ENCODE assay signal across 32 cellular contexts in genomic region chr4:172095161-172095560, GRCh38.
DNase-seq lines count a peak whose midpoint lies in the region; ATAC-seq lines count a peak whose summit lies in the region.
"Had no signal": no experiment of that assay in that cellular context is flagged by ENCODE, and none has a peak within 500 bp of the region (broad histone marks: within the 10 kb centered on the region; RNA-seq: fewer than 3 reads in every experiment).

No MANE protein-coding gene starts in this region.

- H3K23ac ChIP-seq in mesenchymal stem cell (ENCODE audit: low read length in 2 of 2): no peak overlapping the region

- H3K27me3 Mint-ChIP-seq in T-helper 17 cell: no peaks in the 10 kb centered on the region
- H3K27me3 Mint-ChIP-seq: effector memory CD8-positive, alpha-beta T cell; stimulated activated naive B cell treated with anti-CD40 and anti-IgM and Interleukin-4, amounts not matched to agents 10 μg/mL and 1 μg/mL and 100 μg/mL, for 72 hours had no signal

- H3K4ac ChIP-seq in mesenchymal stem cell (ENCODE audit: low read depth in 1 of 2, low read length in 2 of 2): no peak overlapping the region

- no peaks in the 10 kb centered on the region for H3K9me3 ChIP-seq in mesenchymal stem cell (ENCODE audit: control insufficient read depth, low read length)
- H3K9me3 ChIP-seq in T-helper 17 cell (ENCODE audit: control insufficient read depth, low read length, poor library complexity, severe bottlenecking): no peaks in the 10 kb centered on the region
- H3K9me3 ChIP-seq: BLaER1 treated with 17β-estradiol and CSF1 and Interleukin-3, amounts not matched to agents 10 nM and 100 nM; left lung had no signal

- no peaks in the 10 kb centered on the region for H3K4me1 Mint-ChIP-seq in T-helper 17 cell
- H3K4me1 Mint-ChIP-seq: stimulated activated naive B cell treated with anti-CD40 and anti-IgM and Interleukin-4, amounts not matched to agents 10 μg/mL and 1 μg/mL and 100 μg/mL, for 72 hours had no signal

- H3K79me1 ChIP-seq in mesenchymal stem cell (replicated peaks; ENCODE audit: low read length, poor library complexity, severe bottlenecking): no peaks in the 10 kb centered on the region

- H3K27ac Mint-ChIP-seq in T-helper 17 cell: no peak overlapping the region
- H3K27ac Mint-ChIP-seq: stimulated activated naive B cell treated with anti-CD40 and anti-IgM and Interleukin-4, amounts not matched to agents 10 μg/mL and 1 μg/mL and 100 μg/mL, for 72 hours had no signal

- no peaks in the 10 kb centered on the region for H3K27me3 ChIP-seq in mesenchymal stem cell (ENCODE audit: control insufficient read depth in 1 of 2, insufficient read depth in 1 of 2, low read length in 2 of 2)
- H3K27me3 ChIP-seq: BLaER1 treated with 17β-estradiol and CSF1 and Interleukin-3, amounts not matched to agents 10 nM and 100 nM; left lung had no signal

- no peak overlapping the region for H3K27ac ChIP-seq in mesenchymal stem cell (ENCODE audit: low read length, poor library complexity, severe bottlenecking)
- H3K27ac ChIP-seq: BLaER1 treated with 17β-estradiol and CSF1 and Interleukin-3, amounts not matched to agents 10 nM and 100 nM; left lung; parathyroid adenoma; SK-N-MC; skin epidermis had no signal

- no peaks in the 10 kb centered on the region for H3K36me3 ChIP-seq in mesenchymal stem cell (ENCODE audit: control insufficient read depth in 1 of 2, insufficient read depth in 2 of 2, low read depth in 1 of 2, low read length in 2 of 2)
- H3K36me3 ChIP-seq: BLaER1 treated with 17β-estradiol and CSF1 and Interleukin-3, amounts not matched to agents 10 nM and 100 nM; left lung had no signal

- no peak for ATAC-seq in T-helper 17 cell
- ATAC-seq in GM21526 (IDR thresholded peaks at IDR 0.05; ENCODE audit: low FRiP score, unreplicated experiment): no peak
- no peak for ATAC-seq in esophagus mucosa
- ATAC-seq: effector memory CD8-positive, alpha-beta T cell; GM12878; left lung; stimulated activated naive B cell treated with anti-CD40 and anti-IgM and Interleukin-4, amounts not matched to agents 10 μg/mL and 1 μg/mL and 100 μg/mL, for 72 hours had no signal

- no peak overlapping the region for H2AK5ac ChIP-seq in mesenchymal stem cell (ENCODE audit: low read length, severe bottlenecking)

- H3K18ac ChIP-seq in mesenchymal stem cell (ENCODE audit: low read depth in 1 of 2, low read length in 2 of 2): no peak overlapping the region

- H2BK120ac ChIP-seq in mesenchymal stem cell (ENCODE audit: low read depth, low read length): no peak overlapping the region

- H4K91ac ChIP-seq in mesenchymal stem cell (ENCODE audit: low read length): no peak overlapping the region

- no peak overlapping the region for H3K4me2 ChIP-seq in mesenchymal stem cell (ENCODE audit: low read length, poor library complexity, severe bottlenecking)
- H3K4me2 ChIP-seq: BLaER1 treated with 17β-estradiol and CSF1 and Interleukin-3, amounts not matched to agents 10 nM and 100 nM had no signal

- H4K8ac ChIP-seq in mesenchymal stem cell (ENCODE audit: low read length): no peak overlapping the region

- H2AFZ ChIP-seq in mesenchymal stem cell (ENCODE audit: low read depth, low read length): no peak overlapping the region
- H2AFZ ChIP-seq: parathyroid adenoma had no signal

- no peaks in the 10 kb centered on the region for H3K36me3 Mint-ChIP-seq in T-helper 17 cell (ENCODE audit: low read depth)
- H3K36me3 Mint-ChIP-seq: stimulated activated naive B cell treated with anti-CD40 and anti-IgM and Interleukin-4, amounts not matched to agents 10 μg/mL and 1 μg/mL and 100 μg/mL, for 72 hours had no signal

- DNase-seq in DMS53 treated with DMSO at 0.1 percent for 48 hours (lab: John Stamatoyannopoulos, UW; ENCODE audit: unreplicated experiment) (peak; percentile 83), NCI-H1930 (lab: John Stamatoyannopoulos, UW) (peak; percentile 4 to 27), NCI-H774 (lab: John Stamatoyannopoulos, UW) (peak; percentile 71), mesenchymal stem cell (peak; percentile 6), T-helper 17 cell (no peak)
- DNase-seq: activated CD4-positive, alpha-beta T cell treated with anti-CD3 and anti-CD28 coated beads, Interleukin-2, amount 50 U/mL, for 4 hours; activated CD4-positive, CD25-positive, alpha-beta regulatory T cell; activated T-cell treated with anti-CD3 and anti-CD28 coated beads, Interleukin-2, amount 50 U/mL, for 48 hours; Calu3; central memory CD4-positive, alpha-beta T cell; effector memory CD8-positive, alpha-beta T cell; EL; erythroblast; glutamatergic neuron; HCEC 1CT; Karpas-422; left lung; mesendoderm; NCI-H1436 treated with DMSO at 0.1 percent for 48 hours; NCI-H226; stimulated activated naive B cell treated with anti-CD40 and anti-IgM and Interleukin-4, amounts not matched to agents 10 μg/mL and 1 μg/mL and 100 μg/mL, for 72 hours; substantia nigra; T-helper 1 cell; trophoblast cell had no signal

- no peak overlapping the region for H2BK12ac ChIP-seq in mesenchymal stem cell (ENCODE audit: low read length in 2 of 2)

- no peak overlapping the region for H2BK5ac ChIP-seq in mesenchymal stem cell (ENCODE audit: low read depth, low read length, poor library complexity, severe bottlenecking)

- H3K4me3 Mint-ChIP-seq in T-helper 17 cell: no peak overlapping the region
- H3K4me3 Mint-ChIP-seq: effector memory CD8-positive, alpha-beta T cell; neural crest cell; stimulated activated naive B cell treated with anti-CD40 and anti-IgM and Interleukin-4, amounts not matched to agents 10 μg/mL and 1 μg/mL and 100 μg/mL, for 72 hours had no signal

- no peak overlapping the region for H2BK15ac ChIP-seq in mesenchymal stem cell (ENCODE audit: low read depth, poor library complexity, severe bottlenecking)

- H3K4me1 ChIP-seq in mesenchymal stem cell (ENCODE audit: control insufficient read depth, insufficient read depth, low read depth, low read length): no peaks in the 10 kb centered on the region
- H3K4me1 ChIP-seq: BLaER1 treated with 17β-estradiol and CSF1 and Interleukin-3, amounts not matched to agents 10 nM and 100 nM; left lung; parathyroid adenoma had no signal

- 73% methylated on average over 4 of the region's 4 CpGs for WGBS in mesenchymal stem cell

- no peak overlapping the region for H3K9ac ChIP-seq in mesenchymal stem cell (ENCODE audit: low read length)
- H3K9ac ChIP-seq: BLaER1 treated with 17β-estradiol and CSF1 and Interleukin-3, amounts not matched to agents 10 nM and 100 nM; parathyroid adenoma had no signal

- no peak overlapping the region for H3K14ac ChIP-seq in mesenchymal stem cell (ENCODE audit: low read length in 2 of 2)

- H3K4me3 ChIP-seq in mesenchymal stem cell (ENCODE audit: insufficient read depth in 1 of 2, low read depth in 1 of 2, low read length in 2 of 2): no peak overlapping the region
- H3K4me3 ChIP-seq: BLaER1 treated with 17β-estradiol and CSF1 and Interleukin-3, amounts not matched to agents 10 nM and 100 nM; GM12878; left lung; SK-N-MC; skin epidermis had no signal

Comparison
In these comparisons a context has a peak if more than half of its experiments do, and no peak if none do; other contexts are left out.
1. DNase-seq: peak in DMS53 treated with DMSO at 0.1 percent for 48 hours (single experiment), NCI-H1930 (2 of 2), NCI-H774 (single experiment) and mesenchymal stem cell (single experiment); none in T-helper 17 cell (0 of 3).